22 cellular contexts compared by ENCODE assay signal in the genomic region with DNA sequence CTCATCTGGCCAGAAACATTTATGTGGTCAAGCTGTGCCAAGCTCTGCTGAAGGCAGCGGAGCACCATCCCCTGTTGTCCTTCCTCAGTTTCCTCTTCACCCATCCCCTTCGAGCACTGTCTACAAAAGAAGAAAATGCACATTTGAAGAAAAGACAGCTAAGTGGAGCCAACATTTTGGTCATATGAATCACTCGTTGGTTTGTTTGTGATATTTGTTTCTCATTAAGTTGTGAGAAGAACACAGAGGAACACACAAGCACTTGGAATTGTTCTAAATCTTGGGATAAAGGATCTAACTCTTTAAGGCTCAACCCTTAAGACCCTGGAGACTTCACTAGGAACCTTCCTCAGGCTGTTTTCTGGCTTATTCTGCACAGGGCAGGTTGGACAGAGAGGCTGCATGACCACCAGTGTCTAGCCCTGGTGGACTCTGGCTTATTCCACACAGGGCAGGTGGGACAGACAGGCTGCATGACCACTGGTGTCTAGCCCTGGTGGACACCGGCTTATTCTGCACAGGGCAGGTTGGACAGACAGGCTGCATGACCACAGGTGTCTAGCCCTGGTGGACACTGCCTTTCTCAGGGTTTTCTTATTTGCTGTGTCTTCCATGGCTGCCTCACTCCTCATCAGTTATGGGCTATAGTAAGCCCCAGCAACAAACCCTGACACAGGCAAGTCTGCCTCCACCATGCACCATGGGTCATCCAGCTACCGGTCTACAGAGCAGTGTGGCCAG. TPM values are rescaled to one million over a fixed set of nuclear protein-coding genes. Genes with fewer than 3 reads are reported as not detected.
A peak's percentile ranks its signal among the peaks of the same experiment; 100 is the strongest.
DNase-seq lines count a peak whose midpoint lies in the region; ATAC-seq, FAIRE-seq and TF ChIP-seq lines count a peak whose summit lies in the region.
"Had no signal": no experiment of that assay in that cellular context is flagged by ENCODE, and none has a peak within 500 bp of the region (broad histone marks: within the 10 kb centered on the region; RNA-seq: fewer than 3 reads in every experiment).

No MANE protein-coding gene starts in this region.

- FAIRE-seq in kidney (lab: Jason Lieb, UNC) (no peak), HTR-8/SVneo (lab: Jason Lieb, UNC) (no peak)
- FAIRE-seq: pancreas had no signal

- H3K36me3 Mint-ChIP-seq in MCF 10A (ENCODE audit: insufficient read depth, unreplicated experiment), result no peaks in the 10 kb centered on the region
- no peaks in the 10 kb centered on the region for H3K36me3 Mint-ChIP-seq in CD4-positive, alpha-beta T cell (ENCODE audit: low read depth)
- H3K36me3 Mint-ChIP-seq: T-cell had no signal

- no TSS peak for BruUV-seq in MCF 10A (replicated peaks; lab: Mats Ljungman, UMichigan)

- peaks cover 11% of the 10 kb centered on the region for H3K27me3 Mint-ChIP-seq in MCF 10A (ENCODE audit: insufficient read depth, unreplicated experiment)
- H3K27me3 Mint-ChIP-seq in CD4-positive, alpha-beta T cell, result peaks cover 66% of the 10 kb centered on the region

- H3K4me1 Mint-ChIP-seq in MCF 10A (ENCODE audit: insufficient read depth, unreplicated experiment), result no peaks in the 10 kb centered on the region
- peaks cover 17% of the 10 kb centered on the region for H3K4me1 Mint-ChIP-seq in CD4-positive, alpha-beta T cell (ENCODE audit: low read depth)

- DNase-seq in breast epithelium (ENCODE audit: low spot score in 2 of 2), result no peak
- DNase-seq in MCF 10A (ENCODE audit: unreplicated experiment), result no peak
- DNase-seq in kidney, result peak; percentile 22
- peak; percentile 50 for DNase-seq in sigmoid colon
- DNase-seq in stimulated activated CD4-positive, alpha-beta T cell treated with anti-CD3 and anti-CD28 coated beads, Interleukin-15, amount 100 ng/mL, for 24 hours, result no peak
- DNase-seq in NCI-H526 (lab: John Stamatoyannopoulos, UW), result no peak
- DNase-seq in HTR-8/SVneo (ENCODE audit: insufficient read length, low spot score), result no peak
- DNase-seq in CD4-positive, alpha-beta T cell, result no peak
- DNase-seq: activated CD4-positive, alpha-beta T cell treated with anti-CD3 and anti-CD28 coated beads, Interleukin-2, amount 10 ng/mL, durations not matched to agents 24 days and 14 days; anterior cingulate cortex; C1 segment of cervical spinal cord; DMS 273 treated with DMSO at 0.1 percent for 48 hours; heart right ventricle; NCI-H1417; SHP77 treated with DMSO at 0.1 percent for 48 hours; stimulated activated CD4-positive, alpha-beta T cell treated with anti-CD3 and anti-CD28 coated beads, Interleukin-4, amount 100 ng/mL, for 4 hours had no signal

- ATAC-seq in CD4-positive, alpha-beta T cell (ENCODE audit: poor library complexity), result no peak
- ATAC-seq: esophagus mucosa, GM23338, heart right ventricle, lower lobe of right lung, pancreas, T-cell had no signal

- H3K27ac Mint-ChIP-seq in MCF 10A (ENCODE audit: low read depth, unreplicated experiment), result no peak overlapping the region
- H3K27ac Mint-ChIP-seq in CD4-positive, alpha-beta T cell, result no peak overlapping the region
- H3K27ac Mint-ChIP-seq: GM23338, T-cell had no signal

- TF ChIP-seq CTCF in breast epithelium (IDR thresholded peaks at IDR 0.05) (no peak), MCF 10A (IDR thresholded peaks at IDR 0.05; ENCODE audit: unreplicated experiment) (no peak), kidney (IDR thresholded peaks at IDR 0.05; ENCODE audit: borderline replicate concordance, extremely low read depth, insufficient read depth) (no peak), sigmoid colon (IDR thresholded peaks at IDR 0.05) (no peak)
- no peak for TF ChIP-seq CTCF in CD4-positive, alpha-beta T cell (IDR thresholded peaks at IDR 0.05)

- intact Hi-C loops in breast epithelium (cut with DNase I; ENCODE audit: low total_unique reads), result no loop called here
- intact Hi-C loops in MCF 10A (cut with micrococcal nuclease), result no loop called here
- intact Hi-C loops in kidney (cut with DNase I), result no loop called here
- intact Hi-C loops in sigmoid colon (cut with DNase I), result no loop called here
- intact Hi-C loops in CD4-positive, alpha-beta T cell (cut with DNase I, micrococcal nuclease), result no loop called here

- WGBS in sigmoid colon, 2 donors, result 84 to 88% methylated on average over 5 of the region's 5 CpGs

- CTCF ChIA-PET in MCF 10A (lab: Yijun Ruan, JAX), result no interaction called here
- CTCF ChIA-PET in CD4-positive, alpha-beta T cell (lab: Charles Lee), result no interaction called here

- H3K36me3 ChIP-seq in breast epithelium (no peaks in the 10 kb centered on the region), kidney (ENCODE audit: control insufficient read depth in 1 of 2, insufficient read depth in 2 of 2, low read length in 2 of 2) (no peaks in the 10 kb centered on the region), sigmoid colon (no peaks in the 10 kb centered on the region)
- H3K36me3 ChIP-seq: heart right ventricle, lower lobe of right lung, pancreas had no signal

- no peak overlapping the region for H3K9ac ChIP-seq in kidney (ENCODE audit: low read length in 2 of 2)

- H3K27ac ChIP-seq in breast epithelium (peak overlapping the region; percentile 54 to 95), kidney (ENCODE audit: low read depth in 2 of 2, low read length in 2 of 2) (peak overlapping the region in 1 of 2 donors; percentile 5), sigmoid colon (peak overlapping the region; percentile 74 to 97 (median 92))
- H3K27ac ChIP-seq in CD4-positive, alpha-beta T cell (ENCODE audit: low read depth, low read length), result no peak overlapping the region
- H3K27ac ChIP-seq: lower lobe of right lung, pancreas had no signal

- H3K4me1 ChIP-seq in breast epithelium (peaks cover 0 to 5% of the 10 kb centered on the region in 2 donors), kidney (ENCODE audit: control insufficient read depth in 1 of 2, insufficient read depth in 1 of 2, low read depth in 1 of 2, low read length in 2 of 2) (peaks cover 0 to 12% of the 10 kb centered on the region in 2 donors), sigmoid colon (peaks cover 0 to 49% (median 44%) of the 10 kb centered on the region in 4 donors)

- peaks cover 0 to 4% of the 10 kb centered on the region in 2 donors for H3K9me3 ChIP-seq in breast epithelium
- peaks cover 2 to 9% of the 10 kb centered on the region in 2 donors for H3K9me3 ChIP-seq in kidney (ENCODE audit: control insufficient read depth in 1 of 2, low read length in 2 of 2)
- H3K9me3 ChIP-seq in sigmoid colon, result no peaks in the 10 kb centered on the region
- H3K9me3 ChIP-seq in CD4-positive, alpha-beta T cell (ENCODE audit: control insufficient read depth, low read length), result no peaks in the 10 kb centered on the region
- H3K9me3 ChIP-seq: pancreas, testis had no signal

- H3K27me3 ChIP-seq in breast epithelium (peaks cover 0 to 4% of the 10 kb centered on the region in 2 donors), sigmoid colon (no peaks in the 10 kb centered on the region)
- peaks cover 27% of the 10 kb centered on the region for H3K27me3 ChIP-seq in CD4-positive, alpha-beta T cell (ENCODE audit: control insufficient read depth, insufficient read depth, low read length)
- H3K27me3 ChIP-seq: testis had no signal

- peaks cover 23% of the 10 kb centered on the region for H3K9me3 Mint-ChIP-seq in MCF 10A (ENCODE audit: unreplicated experiment)
- H3K9me3 Mint-ChIP-seq in CD4-positive, alpha-beta T cell, result no peaks in the 10 kb centered on the region
- H3K9me3 Mint-ChIP-seq: T-cell had no signal

- no peak overlapping the region for H3K4me3 ChIP-seq in breast epithelium
- H3K4me3 ChIP-seq in kidney (ENCODE audit: low read length in 2 of 2), result no peak overlapping the region
- H3K4me3 ChIP-seq in sigmoid colon, result no peak overlapping the region
- H3K4me3 ChIP-seq: GM23338, heart right ventricle, lower lobe of right lung, pancreas, testis had no signal

- no peak overlapping the region for H3K4me3 Mint-ChIP-seq in MCF 10A (ENCODE audit: unreplicated experiment)
- no peak overlapping the region for H3K4me3 Mint-ChIP-seq in CD4-positive, alpha-beta T cell
- H3K4me3 Mint-ChIP-seq: activated CD4-positive, alpha-beta T cell treated with anti-CD3 and anti-CD28 coated beads, Interleukin-2, amount 10 ng/mL, durations not matched to agents 24 days and 14 days; GM23338; T-cell had no signal

- POLR2A ChIA-PET in MCF 10A (lab: Yijun Ruan, JAX), result no interaction called here
- POLR2A ChIA-PET in CD4-positive, alpha-beta T cell (lab: Charles Lee), result no interaction called here

- TF ChIP-seq POLR2A in breast epithelium (IDR thresholded peaks at IDR 0.05), result no peak
- no peak for TF ChIP-seq POLR2A in sigmoid colon (IDR thresholded peaks at IDR 0.05)

- TF ChIP-seq EP300 in sigmoid colon (IDR thresholded peaks at IDR 0.05), result no peak

RNA-seq across cellular contexts. Expression of gene COL6A2, which starts 35.3 kb away (rescaled TPM):
- 1,000 to 10,000 TPM in 1 of 3 donors, 100 to 1,000 TPM in 2; 177 to 1,266 (median 418) TPM for total RNA-seq in breast epithelium
- 0.61 and 1.9 TPM in 2 replicates for total RNA-seq in MCF 10A (2022)
- total RNA-seq in kidney, result 174 TPM
- polyA plus RNA-seq in kidney (ENCODE audit: insufficient read depth, low read depth, low replicate concordance), result 52.4 TPM
- 1,000 to 10,000 TPM in 2 of 4 donors, 100 to 1,000 TPM in 2; 570 to 1,745 (median 1,082) TPM for total RNA-seq in sigmoid colon
- polyA plus RNA-seq in sigmoid colon, result 100 to 1,000 TPM in 1 of 3 donors, 10 to 100 TPM in 2; 14.3 to 233 (median 37.8) TPM
- total RNA-seq in CD4-positive, alpha-beta T cell, result 10 to 100 TPM; 24.1 to 26.4 TPM

Comparison
In these comparisons a context has a peak if more than half of its experiments do, and no peak if none do; other contexts are left out.
1. DNase-seq: peak in kidney (single experiment) and sigmoid colon (single experiment); none in breast epithelium (0 of 2), MCF 10A (single experiment), stimulated activated CD4-positive, alpha-beta T cell treated with anti-CD3 and anti-CD28 coated beads, Interleukin-15, amount 100 ng/mL, for 24 hours (single experiment), NCI-H526 (0 of 2), HTR-8/SVneo (single experiment) and CD4-positive, alpha-beta T cell (0 of 10).